Comparison of ENCODE assay signal across 2 cellular contexts in the genomic region with DNA sequence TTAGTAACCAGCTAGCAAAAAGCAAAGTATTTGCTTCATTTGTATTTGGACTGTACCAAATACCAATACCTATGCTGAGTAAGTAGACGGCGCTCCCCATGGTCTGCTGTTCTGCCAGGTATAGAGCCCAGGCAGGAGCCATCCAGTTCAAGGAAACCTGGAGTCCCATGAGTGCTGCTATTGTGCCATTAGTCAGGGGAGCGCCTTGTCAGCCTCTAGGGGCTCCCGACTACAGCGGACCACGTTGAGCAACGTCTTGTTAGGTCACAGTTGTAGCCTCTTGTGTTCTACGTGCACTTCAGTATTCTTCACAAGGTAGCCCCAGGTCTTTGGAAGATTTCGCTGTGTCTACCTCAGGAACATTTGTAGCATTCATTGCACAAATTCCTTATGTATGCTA.
A peak's percentile ranks its signal among the peaks of the same experiment; 100 is the strongest.
TF ChIP-seq lines count a peak whose summit lies in the region.

No MANE protein-coding gene starts in this region.

TF ChIP-seq in A549, 52 proteins besides CTCF, POLR2A, EP300 and RAD21:
- TF ChIP-seq ZSCAN20 (CRISPR knock-in tag; IDR thresholded peaks at IDR 0.05), result no peak
- no peak for TF ChIP-seq RCOR1 (IDR thresholded peaks at IDR 0.05; ENCODE audit: low read depth, low read length)
- TF ChIP-seq HOXB13 (CRISPR knock-in tag; IDR thresholded peaks at IDR 0.05; ENCODE audit: low read depth), result no peak
- TF ChIP-seq JUN (IDR thresholded peaks at IDR 0.05), result no peak
- no peak for TF ChIP-seq TFCP2L1 (CRISPR knock-in tag; IDR thresholded peaks at IDR 0.05)
- no peak for TF ChIP-seq REST (IDR thresholded peaks at IDR 0.05)
- TF ChIP-seq FOXS1 (CRISPR knock-in tag; IDR thresholded peaks at IDR 0.05), result no peak
- TF ChIP-seq ELK1 (IDR thresholded peaks at IDR 0.05; ENCODE audit: low read depth, low read length), result no peak
- TF ChIP-seq NFE2L2 (conservative IDR thresholded peaks at IDR 0.05; ENCODE audit: low read length), result no peak
- TF ChIP-seq KDM1A (IDR thresholded peaks at IDR 0.05; ENCODE audit: low read depth), result no peak
- TF ChIP-seq FOSL2 (IDR thresholded peaks at IDR 0.05), result no peak
- no peak for TF ChIP-seq FOSL2 (CRISPR knock-in tag; IDR thresholded peaks at IDR 0.05)
- TF ChIP-seq, protein P1, sequence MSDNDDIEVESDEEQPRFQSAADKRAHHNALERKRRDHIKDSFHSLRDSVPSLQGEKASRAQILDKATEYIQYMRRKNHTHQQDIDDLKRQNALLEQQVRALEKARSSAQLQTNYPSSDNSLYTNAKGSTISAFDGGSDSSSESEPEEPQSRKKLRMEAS (IDR thresholded peaks at IDR 0.05), result no peak
- TF ChIP-seq CHD2 (IDR thresholded peaks at IDR 0.05; ENCODE audit: low read length, partially characterized antibody), result no peak
- no peak for TF ChIP-seq BCL3 (IDR thresholded peaks at IDR 0.05)
- TF ChIP-seq CBX8 (IDR thresholded peaks at IDR 0.05), result no peak
- TF ChIP-seq ATOH8 (CRISPR knock-in tag; IDR thresholded peaks at IDR 0.05; ENCODE audit: low read depth), result no peak
- TF ChIP-seq USF2 (IDR thresholded peaks at IDR 0.05), result no peak
TF ChIP-seq in A549: peak in this region for 0.

TF ChIP-seq in H1, 55 proteins besides CTCF, POLR2A, EP300 and RAD21:
- TF ChIP-seq CEBPB (IDR thresholded peaks at IDR 0.05; ENCODE audit: low read depth, low read length), result 0 out of 2 replicates have a peak, but pooled peaks have one; percentile 44
- TF ChIP-seq KDM5A (IDR thresholded peaks at IDR 0.05; ENCODE audit: low read length), result no peak
